Comparison of ENCODE assay signal across 22 cellular contexts in the genomic region with DNA sequence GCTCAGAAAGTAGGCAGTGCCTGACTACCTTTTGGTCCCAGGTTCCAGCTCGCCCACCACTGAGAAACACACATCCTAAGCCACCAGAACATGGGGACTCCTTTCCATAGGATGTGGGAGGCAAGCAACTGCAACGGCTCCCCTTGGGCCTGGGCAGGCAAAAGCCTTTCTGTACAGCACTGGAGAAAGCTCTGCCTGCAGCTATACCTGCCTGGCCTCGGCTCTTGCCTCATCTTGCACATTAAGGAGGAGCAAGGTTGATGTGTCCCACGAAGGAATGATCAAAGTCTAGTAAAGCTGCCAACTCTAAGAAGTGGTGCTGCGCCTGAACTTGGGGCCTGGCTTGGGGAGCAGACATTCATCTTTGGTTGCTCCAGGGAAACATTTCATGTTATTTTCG.
"Had no signal": no experiment of that assay in that cellular context is flagged by ENCODE, and none has a peak within 500 bp of the region (broad histone marks: within the 10 kb centered on the region; RNA-seq: fewer than 3 reads in every experiment).

No MANE protein-coding gene starts in this region.

- H3K27ac ChIP-seq: brain microvascular endothelial cell, upper lobe of right lung had no signal

- H3K36me3 ChIP-seq: brain microvascular endothelial cell, heart right ventricle, suprapubic skin, upper lobe of right lung had no signal

- ATAC-seq: activated CD4-positive, CD25-positive, alpha-beta regulatory T cell treated with anti-CD3 and anti-CD28 coated beads, Interleukin-2, amount 50 U/mL, for 24 hours; activated CD8-positive, alpha-beta memory T cell treated with anti-CD3 and anti-CD28 coated beads, Interleukin-2, amount 10 ng/mL, durations not matched to agents 7 days and 5 days; activated T-cell treated with anti-CD3 and anti-CD28 coated beads, Interleukin-2, amount 50 U/mL, for 4 hours; left ventricle myocardium superior; sciatic nerve; stimulated activated naive CD8-positive, alpha-beta T cell treated with anti-CD3 and anti-CD28 coated beads, Interleukin-15, Interleukin-2, amounts not matched to agents 100 U/mL and 50 U/mL, for 24 hours; upper lobe of right lung had no signal

- H3K9me3 ChIP-seq: heart right ventricle, suprapubic skin, upper lobe of right lung had no signal

- H3K4me1 ChIP-seq: upper lobe of right lung had no signal

- H3K4me3 ChIP-seq: heart right ventricle, suprapubic skin, upper lobe of right lung had no signal

- FAIRE-seq: endometrium, frontal cortex, kidney had no signal

- H3K27me3 ChIP-seq: suprapubic skin, upper lobe of right lung had no signal

- DNase-seq: activated CD4-positive, alpha-beta T cell treated with anti-CD3 and anti-CD28 coated beads, Interleukin-2, amount 50 U/mL, for 4 hours; activated CD8-positive, alpha-beta memory T cell treated with anti-CD3 and anti-CD28 coated beads, Interleukin-2, amount 10 ng/mL, durations not matched to agents 7 days and 5 days; activated gamma-delta T cell; activated T-cell treated with anti-CD3 and anti-CD28 coated beads, Interleukin-2, amount 50 U/mL, for 4 hours; brain microvascular endothelial cell; cerebellar nuclear complex; dermis blood vessel endothelial cell; heart right ventricle; kidney; left ventricle myocardium superior; naive B cell; occipital lobe; stimulated activated CD4-positive, alpha-beta T cell treated with anti-CD3 and anti-CD28 coated beads, Interleukin-4, amount 100 ng/mL, for 1 hour; stimulated activated CD8-positive, alpha-beta memory T cell treated with anti-CD3 and anti-CD28 coated beads, Interleukin-4, amount 100 ng/mL, for 48 hours; stimulated activated naive CD8-positive, alpha-beta T cell treated with anti-CD3 and anti-CD28 coated beads, Interleukin-15, Interleukin-2, amounts not matched to agents 100 U/mL and 50 U/mL, for 24 hours; SW 1271; upper lobe of right lung had no signal
